9 cellular contexts compared by ENCODE assay signal in the genomic region with DNA sequence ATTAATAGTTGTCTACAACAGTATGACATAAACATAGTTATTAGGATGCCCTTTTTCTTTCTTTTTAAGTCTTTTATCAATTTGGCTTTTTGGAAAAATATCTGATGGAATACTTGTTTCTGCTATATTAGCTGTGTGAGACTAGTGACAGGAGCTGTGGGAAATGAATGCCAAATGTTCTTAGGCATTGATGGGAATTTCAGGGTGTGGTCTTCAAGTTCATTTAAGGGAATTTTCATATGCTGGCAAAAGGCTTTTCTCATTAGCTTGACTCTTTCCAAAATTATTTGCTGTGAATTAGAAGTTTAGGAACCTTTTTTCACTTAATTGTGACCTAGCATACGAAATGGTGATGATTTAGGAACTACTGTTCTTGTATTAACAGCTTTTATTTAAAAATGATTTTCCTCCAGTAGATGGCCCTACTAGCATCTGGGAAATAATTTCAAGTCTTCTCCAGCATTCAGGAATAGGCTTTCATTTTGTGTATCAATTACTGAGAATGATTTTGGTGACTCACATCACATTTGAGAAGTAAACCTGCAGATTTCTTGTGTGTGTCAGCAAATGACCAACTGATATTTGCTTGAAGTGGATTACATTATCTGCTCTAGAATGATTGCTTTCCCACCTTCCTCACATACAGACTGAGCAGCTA.
A peak's percentile ranks its signal among the peaks of the same experiment; 100 is the strongest.
DNase-seq lines count a peak whose midpoint lies in the region; TF ChIP-seq lines count a peak whose summit lies in the region.
"Had no signal": no experiment of that assay in that cellular context is flagged by ENCODE, and none has a peak within 500 bp of the region (broad histone marks: within the 10 kb centered on the region; RNA-seq: fewer than 3 reads in every experiment).

No MANE protein-coding gene starts in this region.

- in situ Hi-C loops in brain microvascular endothelial cell (cut with HindIII; ENCODE audit: low pct_ligation_motif_present, low sequenced_read_pairs) = no loop called here

- H3K27me3 ChIP-seq in brain microvascular endothelial cell (replicated peaks) = no peaks in the 10 kb centered on the region
- H3K27me3 ChIP-seq: breast epithelium had no signal

- H3K36me3 ChIP-seq in brain microvascular endothelial cell (replicated peaks) = peaks cover 39% of the 10 kb centered on the region
- H3K36me3 ChIP-seq: breast epithelium had no signal

- TF ChIP-seq CTCF in C4-2B (conservative IDR thresholded peaks at IDR 0.05) = peak; percentile 19
- TF ChIP-seq CTCF in brain microvascular endothelial cell (IDR thresholded peaks at IDR 0.05; ENCODE audit: low read depth, low read length, missing control alignments) = peak; percentile 7

- DNase-seq in brain microvascular endothelial cell (no peak), myocyte (ENCODE audit: low read depth) (peak; percentile 6), NCI-H2029 treated with DMSO at 0.1 percent for 48 hours (lab: John Stamatoyannopoulos, UW) (no peak), head of caudate nucleus (no peak), H4 (ENCODE audit: low spot score) (no peak)
- DNase-seq: activated T-cell treated with anti-CD3 and anti-CD28 coated beads for 4 hours had no signal

- H3K4me3 ChIP-seq in brain microvascular endothelial cell (ENCODE audit: low read depth, low read length) = no peak overlapping the region
- H3K4me3 ChIP-seq: breast epithelium had no signal

- TF ChIP-seq EP300 in Ishikawa (IDR thresholded peaks at IDR 0.05; ENCODE audit: borderline replicate concordance) = no peak

- intact Hi-C loops in head of caudate nucleus (cut with DNase I) = no loop called here

- no peak overlapping the region for H3K27ac ChIP-seq in C4-2B
- H3K27ac ChIP-seq in brain microvascular endothelial cell = no peak overlapping the region
- H3K27ac ChIP-seq: breast epithelium had no signal

- TF ChIP-seq RAD21 in Ishikawa (IDR thresholded peaks at IDR 0.05; ENCODE audit: low read depth) = peak; percentile 14; the same call in 1 of the 2 replicates

TF ChIP-seq in Ishikawa, 13 proteins besides CTCF, POLR2A, EP300 and RAD21:
- TF ChIP-seq TEAD4 (IDR thresholded peaks at IDR 0.05) = no peak
- TF ChIP-seq, protein P1, sequence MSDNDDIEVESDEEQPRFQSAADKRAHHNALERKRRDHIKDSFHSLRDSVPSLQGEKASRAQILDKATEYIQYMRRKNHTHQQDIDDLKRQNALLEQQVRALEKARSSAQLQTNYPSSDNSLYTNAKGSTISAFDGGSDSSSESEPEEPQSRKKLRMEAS (IDR thresholded peaks at IDR 0.05) = no peak
- no peak for TF ChIP-seq ZBTB7A (IDR thresholded peaks at IDR 0.05; ENCODE audit: low read depth)
TF ChIP-seq in Ishikawa: peak in this region for 0.
